11 cellular contexts compared by ENCODE assay signal in the genomic region with DNA sequence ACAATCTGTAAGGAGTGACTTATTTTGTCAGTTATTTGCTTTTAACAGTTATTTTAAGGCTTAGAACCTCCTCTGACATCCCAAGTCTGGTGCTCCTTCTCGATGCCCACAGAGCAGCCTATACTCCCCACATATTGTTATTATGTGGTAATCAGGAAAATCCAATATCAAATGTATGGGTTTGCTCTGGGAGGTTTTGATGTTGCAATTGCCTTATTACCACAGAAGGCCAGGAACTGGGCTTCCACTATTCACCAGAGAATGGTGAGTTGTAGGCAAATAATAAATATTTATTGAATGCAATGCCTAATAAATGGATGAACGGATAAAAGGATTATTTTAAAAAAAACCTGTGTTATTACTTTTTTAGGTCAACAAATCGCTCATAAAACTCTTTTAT. TPM values are rescaled to one million over a fixed set of nuclear protein-coding genes. Genes with fewer than 3 reads are reported as not detected.
A peak's percentile ranks its signal among the peaks of the same experiment; 100 is the strongest.
DNase-seq lines count a peak whose midpoint lies in the region; ATAC-seq lines count a peak whose summit lies in the region.
"Had no signal": no experiment of that assay in that cellular context is flagged by ENCODE, and none has a peak within 500 bp of the region (broad histone marks: within the 10 kb centered on the region; RNA-seq: fewer than 3 reads in every experiment).

No MANE protein-coding gene starts in this region.

- no peaks in the 10 kb centered on the region for H3K9me3 Mint-ChIP-seq in activated CD4-positive, alpha-beta T cell treated with anti-CD3 and anti-CD28 coated beads, Interleukin-2, amount 10 ng/mL, durations not matched to agents 24 days and 14 days
- H3K9me3 Mint-ChIP-seq: HFFc6 had no signal

- H3K36me3 ChIP-seq in KOPT-K1 (ENCODE audit: insufficient read depth, low read length) = no peaks in the 10 kb centered on the region
- H3K36me3 ChIP-seq in adipocyte (ENCODE audit: control insufficient read depth, insufficient read depth, low read length, severe bottlenecking) = no peaks in the 10 kb centered on the region
- H3K36me3 ChIP-seq: BLaER1 treated with 17β-estradiol and CSF1 and Interleukin-3, amounts not matched to agents 10 nM and 100 nM had no signal

- H3K27ac Mint-ChIP-seq in activated CD4-positive, alpha-beta T cell treated with anti-CD3 and anti-CD28 coated beads, Interleukin-2, amount 10 ng/mL, durations not matched to agents 24 days and 14 days = no peak overlapping the region
- H3K27ac Mint-ChIP-seq: CD4-positive, CD25-positive, alpha-beta regulatory T cell; HFFc6 had no signal

- H3K27me3 Mint-ChIP-seq in activated CD4-positive, alpha-beta T cell treated with anti-CD3 and anti-CD28 coated beads, Interleukin-2, amount 10 ng/mL, durations not matched to agents 24 days and 14 days = peaks cover 12% of the 10 kb centered on the region
- H3K27me3 Mint-ChIP-seq: CD4-positive, CD25-positive, alpha-beta regulatory T cell had no signal

- H3K4me3 ChIP-seq in adipocyte (ENCODE audit: low read length) = no peak overlapping the region
- H3K4me3 ChIP-seq in skeletal muscle cell (ENCODE audit: low read depth, low read length) = no peak overlapping the region
- H3K4me3 ChIP-seq: BLaER1 treated with 17β-estradiol and CSF1 and Interleukin-3, amounts not matched to agents 10 nM and 100 nM had no signal

- no peak overlapping the region for H3K9ac ChIP-seq in adipocyte (ENCODE audit: low read length)
- H3K9ac ChIP-seq: BLaER1 treated with 17β-estradiol and CSF1 and Interleukin-3, amounts not matched to agents 10 nM and 100 nM had no signal

- intact Hi-C loops in activated CD4-positive, alpha-beta T cell treated with anti-CD3 and anti-CD28 coated beads, Interleukin-2, amount 10 ng/mL, durations not matched to agents 24 days and 14 days (cut with micrococcal nuclease) = loop anchor here (1.0 to 5.0 kb wide), 4 partner anchors 12 to 324 kb away; partner anchors contain the start of gene NEK10

- peaks cover 69% of the 10 kb centered on the region for H3K4me1 ChIP-seq in adipocyte (ENCODE audit: control insufficient read depth, insufficient read depth, low read length)

- no peak overlapping the region for H3K4me3 Mint-ChIP-seq in activated CD4-positive, alpha-beta T cell treated with anti-CD3 and anti-CD28 coated beads, Interleukin-2, amount 10 ng/mL, durations not matched to agents 24 days and 14 days
- H3K4me3 Mint-ChIP-seq: HFFc6 had no signal

- peak; percentile 53 for DNase-seq in adipocyte (ENCODE audit: low read depth)
- peak; percentile 40 for DNase-seq in fibroblast of peridontal ligament (ENCODE audit: extremely low read depth)
- peak; percentile 11 for DNase-seq in skeletal muscle cell (ENCODE audit: low read depth)
- no peak for DNase-seq in NCI-H1436 treated with DMSO at 0.1 percent for 48 hours (lab: John Stamatoyannopoulos, UW)
- DNase-seq in activated CD4-positive, alpha-beta T cell treated with anti-CD3 and anti-CD28 coated beads, Interleukin-2, amount 10 ng/mL, durations not matched to agents 24 days and 14 days = no peak
- no peak for DNase-seq in NCI-H2196 treated with DMSO at 0.1 percent for 48 hours (lab: John Stamatoyannopoulos, UW; ENCODE audit: unreplicated experiment)

- peaks cover 18% of the 10 kb centered on the region for H3K4me1 Mint-ChIP-seq in activated CD4-positive, alpha-beta T cell treated with anti-CD3 and anti-CD28 coated beads, Interleukin-2, amount 10 ng/mL, durations not matched to agents 24 days and 14 days

- H3K27ac ChIP-seq in KOPT-K1 (ENCODE audit: low read depth, low read length, poor library complexity, severe bottlenecking) = peak overlapping the region; percentile 87
- H3K27ac ChIP-seq: BLaER1 treated with 17β-estradiol and CSF1 and Interleukin-3, amounts not matched to agents 10 nM and 100 nM had no signal

- H3K27me3 ChIP-seq in adipocyte (replicated peaks; ENCODE audit: control insufficient read depth, insufficient read depth, low read length) = no peaks in the 10 kb centered on the region
- H3K27me3 ChIP-seq: BLaER1 treated with 17β-estradiol and CSF1 and Interleukin-3, amounts not matched to agents 10 nM and 100 nM had no signal

- H3K9me3 ChIP-seq in KOPT-K1 (ENCODE audit: insufficient read depth, low read length, poor library complexity, severe bottlenecking) = no peaks in the 10 kb centered on the region
- H3K9me3 ChIP-seq in adipocyte (ENCODE audit: control insufficient read depth, low read length) = no peaks in the 10 kb centered on the region

- H3K36me3 Mint-ChIP-seq in activated CD4-positive, alpha-beta T cell treated with anti-CD3 and anti-CD28 coated beads, Interleukin-2, amount 10 ng/mL, durations not matched to agents 24 days and 14 days (ENCODE audit: low read depth) = no peaks in the 10 kb centered on the region
- H3K36me3 Mint-ChIP-seq: CD4-positive, CD25-positive, alpha-beta regulatory T cell had no signal

- no peak for ATAC-seq in GM19463 (IDR thresholded peaks at IDR 0.05; ENCODE audit: unreplicated experiment)

RNA-seq across cellular contexts. Expression of gene NEK10, which starts 12.2 kb away (rescaled TPM):
- 0.26 and 0.28 TPM in 2 replicates for total RNA-seq in activated CD4-positive, alpha-beta T cell treated with anti-CD3 and anti-CD28 coated beads, Interleukin-2, amount 10 ng/mL, durations not matched to agents 24 days and 14 days

Comparison
In these comparisons a context has a peak if more than half of its experiments do, and no peak if none do; other contexts are left out.
1. DNase-seq: peak in adipocyte (single experiment), fibroblast of peridontal ligament (single experiment) and skeletal muscle cell (single experiment); none in NCI-H1436 treated with DMSO at 0.1 percent for 48 hours (single experiment), activated CD4-positive, alpha-beta T cell treated with anti-CD3 and anti-CD28 coated beads, Interleukin-2, amount 10 ng/mL, durations not matched to agents 24 days and 14 days (single experiment) and NCI-H2196 treated with DMSO at 0.1 percent for 48 hours (single experiment).